ENCODE assay signal across 2 cellular contexts in genomic region chr16:56630134-56630533, GRCh38.
TF ChIP-seq lines count a peak whose summit lies in the region.

No MANE protein-coding gene starts in this region.

TF ChIP-seq in liver, 16 proteins besides CTCF, POLR2A, EP300 and RAD21:
- TF ChIP-seq FOXA1 (IDR thresholded peaks at IDR 0.05) = no peak
- no peak for TF ChIP-seq ZBTB33 (IDR thresholded peaks at IDR 0.05)
- TF ChIP-seq RXRA (IDR thresholded peaks at IDR 0.05) = no peak
- TF ChIP-seq HNF4G (IDR thresholded peaks at IDR 0.05) = no peak
- TF ChIP-seq YY1 (IDR thresholded peaks at IDR 0.05) = no peak
- no peak for TF ChIP-seq GABPA (IDR thresholded peaks at IDR 0.05 in 1 of 2, conservative IDR thresholded peaks at IDR 0.05 in 1 of 2)
- TF ChIP-seq NR2F2 (IDR thresholded peaks at IDR 0.05) = no peak
- TF ChIP-seq EGR1 (IDR thresholded peaks at IDR 0.05; ENCODE audit: low read depth in 2 of 2) = no peak
- TF ChIP-seq ATF3 (IDR thresholded peaks at IDR 0.05) = no peak
- TF ChIP-seq MAX (IDR thresholded peaks at IDR 0.05) = no peak
- TF ChIP-seq HNF4A (conservative IDR thresholded peaks at IDR 0.05) = no peak
- TF ChIP-seq JUND (IDR thresholded peaks at IDR 0.05) = no peak
- no peak for TF ChIP-seq SP1 (IDR thresholded peaks at IDR 0.05)
- no peak for TF ChIP-seq TAF1 (conservative IDR thresholded peaks at IDR 0.05)
- no peak for TF ChIP-seq FOXA2 (IDR thresholded peaks at IDR 0.05)

TF ChIP-seq in HepG2, 621 proteins besides CTCF, POLR2A, EP300 and RAD21:
- TF ChIP-seq FOSL1 (CRISPR knock-in tag; IDR thresholded peaks at IDR 0.05; ENCODE audit: borderline replicate concordance) (no peak), RFX5 (IDR thresholded peaks at IDR 0.05; ENCODE audit: low read depth, low read length) (no peak), ESRRA (CRISPR knock-in tag; IDR thresholded peaks at IDR 0.05; ENCODE audit: low read depth) (no peak), ZNF687 (CRISPR knock-in tag; IDR thresholded peaks at IDR 0.05) (no peak), ETS1 (CRISPR knock-in tag; IDR thresholded peaks at IDR 0.05) (no peak), ZNF296 (CRISPR knock-in tag; conservative IDR thresholded peaks at IDR 0.05) (no peak)
TF ChIP-seq in HepG2: peak in this region for 0.
